In genomic region chr1:218510153-218510772, GRCh38 we compare ENCODE assay signal across 25 cellular contexts.
A peak's percentile ranks its signal among the peaks of the same experiment; 100 is the strongest.
DNase-seq lines count a peak whose midpoint lies in the region; ATAC-seq and TF ChIP-seq lines count a peak whose summit lies in the region.
"Had no signal": no experiment of that assay in that cellular context is flagged by ENCODE, and none has a peak within 500 bp of the region (broad histone marks: within the 10 kb centered on the region; RNA-seq: fewer than 3 reads in every experiment).

No MANE protein-coding gene starts in this region.

- H3K27me3 ChIP-seq in heart left ventricle, result no peaks in the 10 kb centered on the region
- H3K27me3 ChIP-seq: esophagus muscularis mucosa, foreskin keratinocyte, pancreas, spleen, transverse colon had no signal

- ATAC-seq in GM18517 (IDR thresholded peaks at IDR 0.05; ENCODE audit: unreplicated experiment) (peak; percentile 78), GM19395 (IDR thresholded peaks at IDR 0.05; ENCODE audit: unreplicated experiment) (peak; percentile 78), HG03439 (IDR thresholded peaks at IDR 0.05; ENCODE audit: unreplicated experiment) (peak; percentile 74), HG02852 (IDR thresholded peaks at IDR 0.05; ENCODE audit: unreplicated experiment) (no peak), heart left ventricle (no peak)
- ATAC-seq: activated T-cell treated with anti-CD3 and anti-CD28 coated beads, Interleukin-2, amount 50 U/mL, for 4 hours; foreskin keratinocyte; pancreas had no signal

- intact Hi-C loops in MCF 10A (cut with micrococcal nuclease), result no loop called here
- intact Hi-C loops in heart left ventricle (cut with DNase I), result loop anchor here in 1 of 10 donors (10.0 kb wide), 1 partner anchor 165 kb away; the partner anchor contains the start of gene TGFB2

- H3K4me3 ChIP-seq in heart left ventricle, result no peak overlapping the region
- H3K4me3 ChIP-seq: esophagus muscularis mucosa, pancreas, spleen, transverse colon had no signal

- H3K27ac ChIP-seq in heart left ventricle, result no peak overlapping the region
- H3K27ac ChIP-seq: esophagus muscularis mucosa, foreskin keratinocyte, KMS-11, pancreas, spleen, transverse colon had no signal

- H3K9me3 Mint-ChIP-seq in MCF 10A (ENCODE audit: unreplicated experiment), result peaks cover 11% of the 10 kb centered on the region

- H3K4me3 Mint-ChIP-seq in MCF 10A (ENCODE audit: unreplicated experiment), result no peak overlapping the region
- H3K4me3 Mint-ChIP-seq: activated CD4-positive, alpha-beta T cell treated with anti-CD3 and anti-CD28 coated beads, Interleukin-2, amount 10 ng/mL, durations not matched to agents 7 days and 5 days; activated T-cell treated with anti-CD3 and anti-CD28 coated beads, Interleukin-2, amount 50 U/mL, for 4 hours; central memory CD8-positive, alpha-beta T cell; dendritic cell treated with granulocyte-macrophage colony-stimulating factor and Interleukin-4, amounts not matched to agents 40 ng/mL and 50 ng/mL, for 4 days; nephron progenitor cell had no signal

- no peak for TF ChIP-seq CTCF in MCF 10A (IDR thresholded peaks at IDR 0.05; ENCODE audit: unreplicated experiment)
- TF ChIP-seq CTCF in heart left ventricle (IDR thresholded peaks at IDR 0.05), result no peak

- no TSS peak for BruUV-seq in MCF 10A (replicated peaks; lab: Mats Ljungman, UMichigan)

- H3K36me3 ChIP-seq in heart left ventricle, result no peaks in the 10 kb centered on the region
- H3K36me3 ChIP-seq: esophagus muscularis mucosa, pancreas, spleen, transverse colon had no signal

- WGBS in heart left ventricle, 4 donors, result 82 to 91% (median 90%) methylated on average over 6 of the region's 6 CpGs

- H3K4me1 ChIP-seq in heart left ventricle, result no peaks in the 10 kb centered on the region
- H3K4me1 ChIP-seq: esophagus muscularis mucosa, foreskin keratinocyte, pancreas, spleen, transverse colon had no signal

- no peaks in the 10 kb centered on the region for H3K4me1 Mint-ChIP-seq in MCF 10A (ENCODE audit: insufficient read depth, unreplicated experiment)
- H3K4me1 Mint-ChIP-seq: activated CD4-positive, alpha-beta T cell treated with anti-CD3 and anti-CD28 coated beads, Interleukin-2, amount 10 ng/mL, durations not matched to agents 7 days and 5 days; central memory CD8-positive, alpha-beta T cell; nephron progenitor cell had no signal

- DNase-seq in glomerular visceral epithelial cell (ENCODE audit: extremely low spot score), result peak; percentile 15
- no peak for DNase-seq in MCF 10A (ENCODE audit: unreplicated experiment)
- DNase-seq in heart left ventricle, result no peak
- DNase-seq: activated CD4-positive, alpha-beta T cell treated with anti-CD3 and anti-CD28 coated beads, Interleukin-2, amount 10 ng/mL, durations not matched to agents 7 days and 5 days; activated T-cell treated with anti-CD3 and anti-CD28 coated beads, Interleukin-2, amount 50 U/mL, for 4 hours; foreskin keratinocyte; NCI-H1436; NCI-H2107; NCI-H510A; nephron progenitor cell; pancreas; SIG-M5; spleen; stimulated activated CD4-positive, alpha-beta T cell treated with anti-CD3 and anti-CD28 coated beads, Interleukin-2, amount 100 ng/mL, for 48 hours; SW 1271; T1000; transverse colon had no signal

- POLR2A ChIA-PET in MCF 10A (lab: Yijun Ruan, JAX), result interaction anchor here (0.6 to 1.1 kb wide), 2 partner anchors 21 to 130 kb away, joined by 3 to 5 read pairs; no protein-coding TSS in a partner anchor

- no peaks in the 10 kb centered on the region for H3K36me3 Mint-ChIP-seq in MCF 10A (ENCODE audit: insufficient read depth, unreplicated experiment)

- H3K27me3 Mint-ChIP-seq in MCF 10A (ENCODE audit: insufficient read depth, unreplicated experiment), result no peaks in the 10 kb centered on the region
- H3K27me3 Mint-ChIP-seq: activated CD4-positive, alpha-beta T cell treated with anti-CD3 and anti-CD28 coated beads, Interleukin-2, amount 10 ng/mL, durations not matched to agents 7 days and 5 days; central memory CD8-positive, alpha-beta T cell had no signal

- no peak for TF ChIP-seq POLR2A in heart left ventricle (IDR thresholded peaks at IDR 0.05)

- H3K27ac Mint-ChIP-seq in MCF 10A (ENCODE audit: low read depth, unreplicated experiment), result no peak overlapping the region
- H3K27ac Mint-ChIP-seq: activated CD4-positive, alpha-beta T cell treated with anti-CD3 and anti-CD28 coated beads, Interleukin-2, amount 10 ng/mL, durations not matched to agents 7 days and 5 days; dendritic cell treated with granulocyte-macrophage colony-stimulating factor and Interleukin-4, amounts not matched to agents 40 ng/mL and 50 ng/mL, for 4 days; nephron progenitor cell had no signal

- peaks cover 0 to 20% (median 6%) of the 10 kb centered on the region in 12 donors for H3K9me3 ChIP-seq in heart left ventricle
- H3K9me3 ChIP-seq: pancreas had no signal

- CTCF ChIA-PET in MCF 10A (lab: Yijun Ruan, JAX), result interaction anchor here (0.6 kb wide), 1 partner anchor 34 kb away, joined by 3 read pairs; no protein-coding TSS in a partner anchor

Comparison
In these comparisons a context has a peak if more than half of its experiments do, and no peak if none do; other contexts are left out.
1. ATAC-seq: peak in GM18517 (single experiment), GM19395 (single experiment) and HG03439 (single experiment); none in HG02852 (single experiment) and heart left ventricle (0 of 4).